ENCODE assay signal across 16 cellular contexts in the genomic region with DNA sequence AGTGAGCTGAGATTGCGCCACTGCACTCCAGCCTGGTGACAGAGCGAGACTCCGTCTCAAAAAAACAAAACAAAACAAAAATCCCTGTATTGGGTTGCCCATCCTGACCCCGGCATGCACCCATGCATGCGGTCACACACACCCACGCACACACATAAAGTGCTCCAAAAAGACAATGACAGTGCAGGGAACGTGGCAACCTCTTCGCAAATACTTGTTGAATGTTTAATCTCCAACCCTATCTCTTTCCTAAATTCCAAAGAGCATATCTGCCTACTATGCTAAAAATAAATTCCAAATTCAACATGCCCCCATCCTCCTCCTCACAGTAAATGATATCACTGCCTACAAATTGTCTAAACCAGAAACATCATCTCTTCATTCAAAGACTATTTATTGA. TPM values are rescaled to one million over a fixed set of nuclear protein-coding genes. Genes with fewer than 3 reads are reported as not detected.
DNase-seq lines count a peak whose midpoint lies in the region; ATAC-seq, FAIRE-seq and TF ChIP-seq lines count a peak whose summit lies in the region.
"Had no signal": no experiment of that assay in that cellular context is flagged by ENCODE, and none has a peak within 500 bp of the region (broad histone marks: within the 10 kb centered on the region; RNA-seq: fewer than 3 reads in every experiment).

No MANE protein-coding gene starts in this region.

- H3K27me3 Mint-ChIP-seq in dendritic cell treated with granulocyte-macrophage colony-stimulating factor and Interleukin-4, amounts not matched to agents 40 ng/mL and 50 ng/mL, for 4 days: no peaks in the 10 kb centered on the region

- H4K20me1 ChIP-seq in hepatocyte (ENCODE audit: insufficient read depth, poor library complexity, severe bottlenecking): no peaks in the 10 kb centered on the region

- H3K9me3 Mint-ChIP-seq in dendritic cell treated with granulocyte-macrophage colony-stimulating factor and Interleukin-4, amounts not matched to agents 40 ng/mL and 50 ng/mL, for 4 days: no peaks in the 10 kb centered on the region
- H3K9me3 Mint-ChIP-seq: CD4-positive, alpha-beta memory T cell; GM23338 had no signal

- H3K27ac Mint-ChIP-seq in dendritic cell treated with granulocyte-macrophage colony-stimulating factor and Interleukin-4, amounts not matched to agents 40 ng/mL and 50 ng/mL, for 4 days: peak overlapping the region; percentile 85
- H3K27ac Mint-ChIP-seq: CD4-positive, alpha-beta memory T cell; GM23338 had no signal

- H3K9me3 ChIP-seq in neutrophil: no peaks in the 10 kb centered on the region
- H3K9me3 ChIP-seq in hepatocyte (ENCODE audit: low read depth): no peaks in the 10 kb centered on the region
- H3K9me3 ChIP-seq: A549 had no signal

- H3K4me1 ChIP-seq in neutrophil (ENCODE audit: control insufficient read depth in 1 of 2, insufficient read depth in 1 of 2, low read depth in 1 of 2, low read length in 1 of 2) (peaks cover 59 to 72% of the 10 kb centered on the region in 2 experiments), hepatocyte (ENCODE audit: insufficient read depth) (peaks cover 18% of the 10 kb centered on the region)

- no peak overlapping the region for H3K4me3 Mint-ChIP-seq in dendritic cell treated with granulocyte-macrophage colony-stimulating factor and Interleukin-4, amounts not matched to agents 40 ng/mL and 50 ng/mL, for 4 days
- H3K4me3 Mint-ChIP-seq: CD4-positive, alpha-beta memory T cell; GM23338 had no signal

- ATAC-seq in GM19351 (IDR thresholded peaks at IDR 0.05; ENCODE audit: unreplicated experiment) (no peak), HG02610 (IDR thresholded peaks at IDR 0.05; ENCODE audit: unreplicated experiment) (no peak)
- ATAC-seq: A549, GM23338 had no signal

- TF ChIP-seq CTCF in neutrophil (IDR thresholded peaks at IDR 0.05): no peak
- no peak for TF ChIP-seq CTCF in hepatocyte (IDR thresholded peaks at IDR 0.05; ENCODE audit: poor library complexity)

- DNase-seq in GM12892 (ENCODE audit: insufficient read length) (no peak), Ammon's horn (ENCODE audit: low spot score) (no peak), hepatocyte (ENCODE audit: low spot score) (no peak)
- DNase-seq: CD4-positive, alpha-beta memory T cell; DMS79; EL; H7; KG1 had no signal

- H3K27ac ChIP-seq in neutrophil (peak overlapping the region; percentile 67), hepatocyte (no peak overlapping the region)
- H3K27ac ChIP-seq: A549 had no signal

- H2AFZ ChIP-seq in hepatocyte: no peak overlapping the region

- 90% methylated on average over 8 of the region's 8 CpGs for WGBS in hepatocyte (ENCODE audit: low lambda C conversion rate, missing lambda C conversion rate)

- peak; percentile 5 for FAIRE-seq in GM12892 (lab: Jason Lieb, UNC)
- FAIRE-seq: A549, G401.6 had no signal

- TF ChIP-seq POLR2A in GM12892 (IDR thresholded peaks at IDR 0.05; ENCODE audit: low read depth, low read length): no peak

- H3K27me3 ChIP-seq in neutrophil (no peaks in the 10 kb centered on the region), hepatocyte (no peaks in the 10 kb centered on the region)
- H3K27me3 ChIP-seq: BLaER1 treated with 17β-estradiol and CSF1 and Interleukin-3, amounts not matched to agents 10 nM and 100 nM had no signal

- no peak overlapping the region for H3K4me2 ChIP-seq in hepatocyte
- H3K4me2 ChIP-seq: A549, GM23338 had no signal

- no peak overlapping the region for H3K4me3 ChIP-seq in neutrophil (ENCODE audit: low read depth in 1 of 2, low read length in 1 of 2)
- H3K4me3 ChIP-seq in hepatocyte: no peak overlapping the region
- H3K4me3 ChIP-seq: A549; BLaER1 treated with 17β-estradiol and CSF1 and Interleukin-3, amounts not matched to agents 10 nM and 100 nM; GM23338 had no signal

- no peaks in the 10 kb centered on the region for H3K36me3 ChIP-seq in neutrophil
- no peaks in the 10 kb centered on the region for H3K36me3 ChIP-seq in hepatocyte (replicated peaks; ENCODE audit: insufficient read depth, low read depth)

- no peaks in the 10 kb centered on the region for H3K9me2 ChIP-seq in hepatocyte (replicated peaks; ENCODE audit: insufficient read depth)

- H3K79me2 ChIP-seq in hepatocyte: peaks cover 73% of the 10 kb centered on the region

- H3K36me3 Mint-ChIP-seq in dendritic cell treated with granulocyte-macrophage colony-stimulating factor and Interleukin-4, amounts not matched to agents 40 ng/mL and 50 ng/mL, for 4 days (ENCODE audit: low read depth): peaks cover 79% of the 10 kb centered on the region
- H3K36me3 Mint-ChIP-seq: CD4-positive, alpha-beta memory T cell had no signal

- H3K4me1 Mint-ChIP-seq in dendritic cell treated with granulocyte-macrophage colony-stimulating factor and Interleukin-4, amounts not matched to agents 40 ng/mL and 50 ng/mL, for 4 days (ENCODE audit: low read depth): peaks cover 94% of the 10 kb centered on the region
- H3K4me1 Mint-ChIP-seq: CD4-positive, alpha-beta memory T cell had no signal

- intact Hi-C loops in dendritic cell treated with granulocyte-macrophage colony-stimulating factor and Interleukin-4, amounts not matched to agents 40 ng/mL and 50 ng/mL, for 4 days (cut with micrococcal nuclease): loop anchor here (2.0 kb wide), 1 partner anchor 15 kb away; no protein-coding TSS in a partner anchor

RNA-seq across cellular contexts. Expression of a gene that starts 13.5 kb away (rescaled TPM):
- polyA plus RNA-seq in GM12892 (2012; ENCODE audit: missing spikeins): 24.5 TPM
- 337 and 381 TPM in 2 replicates for total RNA-seq in hepatocyte
- polyA plus RNA-seq in hepatocyte: 169 and 206 TPM in 2 replicates

RNA-seq across cellular contexts. Expression of a gene that starts 28.0 kb away (rescaled TPM):
- polyA plus RNA-seq in GM12892 (2012; ENCODE audit: missing spikeins): 86.7 TPM
- total RNA-seq in hepatocyte: 50.6 and 164 TPM in 2 replicates
- 214 and 227 TPM in 2 replicates for polyA plus RNA-seq in hepatocyte

RNA-seq across cellular contexts. Expression of a gene that starts 34.7 kb away (rescaled TPM):
- 0.74 TPM for polyA plus RNA-seq in GM12892 (2012; ENCODE audit: missing spikeins)
- 122 and 160 TPM in 2 replicates for total RNA-seq in hepatocyte
- polyA plus RNA-seq in hepatocyte: 17.1 and 21.4 TPM in 2 replicates
- polyA plus RNA-seq: CD4-positive, alpha-beta memory T cell had no signal

RNA-seq across cellular contexts. Expression of a gene that starts 35.2 kb away (rescaled TPM):
- 134 TPM for polyA plus RNA-seq in GM12892 (2012; ENCODE audit: missing spikeins)
- 88.1 and 107 TPM in 2 replicates for total RNA-seq in hepatocyte
- 59.4 and 64.3 TPM in 2 replicates for polyA plus RNA-seq in hepatocyte
